ENCODE assay signal across 8 cellular contexts in genomic region chr12:104877107-104877705, GRCh38.
DNase-seq lines count a peak whose midpoint lies in the region; ATAC-seq and TF ChIP-seq lines count a peak whose summit lies in the region.

No MANE protein-coding gene starts in this region.

- H3K9me3 ChIP-seq in gastroesophageal sphincter, result no peaks in the 10 kb centered on the region

- 26 to 57% methylated on average over 3 of the region's 3 CpGs for WGBS in gastroesophageal sphincter (ENCODE audit: low coverage in 1 of 2), 2 donors

- no peak for TF ChIP-seq POLR2A in gastroesophageal sphincter (IDR thresholded peaks at IDR 0.05)

- peak; percentile 48 for ATAC-seq in gastroesophageal sphincter
- ATAC-seq in GM21786 (IDR thresholded peaks at IDR 0.05; ENCODE audit: unreplicated experiment), result no peak
- no peak for ATAC-seq in HG02981 (IDR thresholded peaks at IDR 0.05; ENCODE audit: unreplicated experiment)

- peak; percentile 9 for DNase-seq in AG04449 (ENCODE audit: low read depth, low spot score)
- no peak for DNase-seq in GM10266 (ENCODE audit: extremely low spot score)
- peak; percentile 12 for DNase-seq in NCI-H446 treated with DMSO at 0.1 percent for 48 hours (lab: John Stamatoyannopoulos, UW)
- peak; percentile 4 for DNase-seq in activated T-cell treated with anti-CD3 and anti-CD28 coated beads for 4 hours
- DNase-seq in putamen (ENCODE audit: low spot score), result peak; percentile 25

- H3K27me3 ChIP-seq in gastroesophageal sphincter, result no peaks in the 10 kb centered on the region

- TF ChIP-seq EP300 in gastroesophageal sphincter (IDR thresholded peaks at IDR 0.05), result no peak

- H3K36me3 ChIP-seq in gastroesophageal sphincter, result no peaks in the 10 kb centered on the region

- CTCF ChIA-PET in AG04449 (lab: Yijun Ruan, JAX), result interaction anchor here (0.6 to 6.9 kb wide), 47 partner anchors 10 to 801 kb away, joined by 3 to 144 read pairs (median 4); no protein-coding TSS in a partner anchor

- POLR2A ChIA-PET in AG04449 (lab: Yijun Ruan, JAX), result no interaction called here

- peak; percentile 60 for TF ChIP-seq CTCF in AG04449 (IDR thresholded peaks at IDR 0.05; ENCODE audit: insufficient read depth, low read length, missing control alignments)
- TF ChIP-seq CTCF in GM10266 (IDR thresholded peaks at IDR 0.05; ENCODE audit: control insufficient read depth, insufficient read depth, low read depth, missing control alignments), result peak; percentile 36
- peak; percentile 43 to 65 (median 61) for TF ChIP-seq CTCF in gastroesophageal sphincter (IDR thresholded peaks at IDR 0.05)

- no peaks in the 10 kb centered on the region for H3K4me1 ChIP-seq in gastroesophageal sphincter

- H3K4me3 ChIP-seq in AG04449 (ENCODE audit: low read depth, low read length), result no peak overlapping the region
- no peak overlapping the region for H3K4me3 ChIP-seq in gastroesophageal sphincter

- H3K27ac ChIP-seq in gastroesophageal sphincter, result no peak overlapping the region
